1 cellular context compared by ENCODE assay signal in the genomic region with DNA sequence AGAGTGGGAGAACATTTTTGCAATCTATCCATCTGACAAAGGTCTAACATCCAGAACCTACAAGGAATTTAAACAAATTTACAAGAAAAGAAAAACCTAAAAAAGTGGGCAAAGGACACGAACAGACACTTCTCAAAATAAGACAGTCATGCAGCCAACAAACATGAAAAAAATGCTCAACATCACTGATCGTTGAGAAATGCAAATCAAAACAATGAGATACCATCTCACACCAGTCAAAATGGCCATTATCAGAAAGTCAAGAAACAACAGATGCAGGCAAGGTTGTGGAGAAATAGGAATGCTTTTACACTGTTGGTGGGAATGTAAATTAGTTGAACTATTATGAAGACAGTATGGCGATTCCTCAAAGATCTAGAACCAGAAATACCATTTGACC. TPM values are rescaled to one million over a fixed set of nuclear protein-coding genes. Genes with fewer than 3 reads are reported as not detected.
"Had no signal": no experiment of that assay in that cellular context is flagged by ENCODE, and none has a peak within 500 bp of the region (broad histone marks: within the 10 kb centered on the region; RNA-seq: fewer than 3 reads in every experiment).

No MANE protein-coding gene starts in this region.

RNA-seq across cellular contexts. Expression of a gene that starts 44.0 kb away (rescaled TPM):
- polyA plus RNA-seq: naive thymus-derived CD4-positive, alpha-beta T cell had no signal

RNA-seq across cellular contexts. Expression of a gene that starts 52.7 kb away (rescaled TPM):
- polyA plus RNA-seq: naive thymus-derived CD4-positive, alpha-beta T cell had no signal

RNA-seq across cellular contexts. Expression of a gene that starts 52.8 kb away (rescaled TPM):
- polyA plus RNA-seq: naive thymus-derived CD4-positive, alpha-beta T cell had no signal
